14 cellular contexts compared by ENCODE assay signal in the genomic region with DNA sequence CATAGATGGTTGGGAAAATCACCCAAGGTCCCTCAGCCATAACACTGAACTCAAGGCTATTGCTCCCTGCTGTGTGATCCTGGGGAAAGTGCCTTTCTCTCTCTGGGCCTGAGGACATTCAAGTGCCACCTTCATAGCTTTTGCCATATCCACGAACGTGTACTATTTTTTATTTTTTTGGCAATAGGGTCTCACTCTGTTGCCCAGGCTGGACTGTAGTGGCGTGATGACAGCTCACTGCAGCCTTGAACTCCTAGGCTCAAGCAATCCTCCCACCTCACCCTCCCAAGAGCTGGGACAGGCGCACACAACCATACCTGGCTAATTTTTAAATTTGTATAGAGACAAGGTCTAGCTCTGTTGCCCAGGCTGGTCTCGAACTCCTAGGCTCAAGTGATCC. TPM values are rescaled to one million over a fixed set of nuclear protein-coding genes. Genes with fewer than 3 reads are reported as not detected.
DNase-seq lines count a peak whose midpoint lies in the region; ATAC-seq lines count a peak whose summit lies in the region.
"Had no signal": no experiment of that assay in that cellular context is flagged by ENCODE, and none has a peak within 500 bp of the region (broad histone marks: within the 10 kb centered on the region; RNA-seq: fewer than 3 reads in every experiment).

No MANE protein-coding gene starts in this region.

- DNase-seq in A172 (ENCODE audit: low spot score) (no peak), cerebellar cortex (ENCODE audit: low spot score) (no peak)
- DNase-seq: CD4-positive, alpha-beta memory T cell; DMS79 had no signal

- H3K27ac ChIP-seq in angular gyrus (ENCODE audit: low read depth, low read length) (peak overlapping the region; percentile 37), cingulate gyrus (ENCODE audit: low read depth, low read length) (peak overlapping the region; percentile 75), mesodermal cell (ENCODE audit: low read depth, low read length, severe bottlenecking) (peak overlapping the region; percentile 55), temporal lobe (ENCODE audit: low read depth, low read length) (peak overlapping the region; percentile 69)
- H3K27ac ChIP-seq: A549, C4-2B had no signal

- H3K4me3 ChIP-seq in mesodermal cell (ENCODE audit: extremely low read depth, insufficient read depth, low read length, poor library complexity, severe bottlenecking) = no peak overlapping the region
- H3K4me3 ChIP-seq: A549, GM12878, GM23338 had no signal

- H3K4me1 ChIP-seq in mesodermal cell (ENCODE audit: control insufficient read depth, insufficient read depth, low read length, poor library complexity, severe bottlenecking) = peaks cover 21% of the 10 kb centered on the region

- ATAC-seq in GM18867 (IDR thresholded peaks at IDR 0.05; ENCODE audit: unreplicated experiment) = no peak
- ATAC-seq: A549, GM12878, GM23338 had no signal

- H3K36me3 ChIP-seq in mesodermal cell (ENCODE audit: control insufficient read depth, insufficient read depth, low read length) = no peaks in the 10 kb centered on the region
- H3K36me3 ChIP-seq: BE2C had no signal

- 88 to 100% methylated on average over 3 to 4 of the region's 5 CpGs for WGBS in mesodermal cell (ENCODE audit: insufficient coverage in 2 of 2), 2 experiments

- no peaks in the 10 kb centered on the region for H3K9me3 ChIP-seq in mesodermal cell (ENCODE audit: control insufficient read depth, low read length)
- H3K9me3 ChIP-seq: A549, BE2C had no signal

RNA-seq across cellular contexts. Expression of a gene that starts 10.6 kb away (rescaled TPM):
- 3.4 TPM for polyA plus RNA-seq in mesodermal cell (2013, experiment 1 of 2)
- 3.1 TPM for polyA plus RNA-seq in mesodermal cell (2013, experiment 2 of 2)
- total RNA-seq in temporal lobe = 1.5 TPM
- total RNA-seq in A172 (2014; rRNA removed; shearing (Covaris generic)) = 0.55 TPM in 1 of 2 replicates, not detected in the other

RNA-seq across cellular contexts. Expression of a gene that starts 28.8 kb away (rescaled TPM):
- 71.3 TPM for polyA plus RNA-seq in mesodermal cell (2013, experiment 1 of 2)
- polyA plus RNA-seq in mesodermal cell (2013, experiment 2 of 2) = 71.8 TPM
- total RNA-seq in temporal lobe = 40.3 TPM
- 165 and 172 TPM in 2 replicates for total RNA-seq in A172 (2014; rRNA removed; shearing (Covaris generic))
